1 cellular context compared by ENCODE assay signal in the genomic region with DNA sequence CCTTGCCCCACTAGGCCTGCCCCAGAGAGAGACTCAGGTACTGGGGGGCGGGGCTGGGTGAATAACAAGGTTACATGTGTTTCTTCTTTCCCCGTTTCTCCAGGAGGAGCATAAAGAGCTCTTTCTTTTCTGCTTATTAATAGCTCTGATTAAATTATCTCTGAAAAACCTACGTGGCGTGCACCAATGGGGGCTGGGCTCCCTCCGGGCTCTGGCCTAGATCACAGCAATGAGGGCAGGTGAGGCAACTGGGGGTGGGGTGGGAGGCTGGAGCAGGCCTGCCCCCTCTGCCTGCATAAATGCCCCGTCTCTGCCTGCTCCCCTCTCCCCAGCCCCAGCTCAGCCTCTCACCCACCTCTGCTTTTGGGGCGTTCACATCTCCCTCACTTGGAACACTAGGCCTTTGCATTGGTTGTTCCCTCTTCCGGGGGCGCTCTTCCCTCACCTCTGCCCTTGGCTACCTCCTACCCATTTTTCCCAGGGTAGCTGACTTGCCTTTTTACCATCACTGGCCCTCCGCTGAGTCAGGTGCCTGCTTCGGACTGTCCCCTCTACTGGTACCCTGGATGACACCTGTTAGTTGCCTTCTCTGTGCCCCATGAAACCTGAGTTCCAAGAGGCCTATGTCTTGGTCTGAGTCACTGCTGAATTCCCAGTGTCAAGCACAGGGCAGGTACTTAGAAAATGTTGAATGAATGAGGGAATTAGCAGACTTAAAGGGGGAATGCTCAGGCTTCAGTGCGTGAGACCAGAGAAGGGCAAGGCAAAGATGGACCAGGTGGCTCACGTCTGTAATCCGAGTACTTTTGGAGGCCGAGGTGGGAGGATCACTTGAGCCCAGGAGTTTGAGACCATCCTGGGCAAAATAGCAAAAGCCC.
TF ChIP-seq lines count a peak whose summit lies in the region.

No MANE protein-coding gene starts in this region.

TF ChIP-seq in HepG2, 621 proteins besides CTCF, POLR2A, EP300 and RAD21 (continues in another document):
- TF ChIP-seq, protein P1, sequence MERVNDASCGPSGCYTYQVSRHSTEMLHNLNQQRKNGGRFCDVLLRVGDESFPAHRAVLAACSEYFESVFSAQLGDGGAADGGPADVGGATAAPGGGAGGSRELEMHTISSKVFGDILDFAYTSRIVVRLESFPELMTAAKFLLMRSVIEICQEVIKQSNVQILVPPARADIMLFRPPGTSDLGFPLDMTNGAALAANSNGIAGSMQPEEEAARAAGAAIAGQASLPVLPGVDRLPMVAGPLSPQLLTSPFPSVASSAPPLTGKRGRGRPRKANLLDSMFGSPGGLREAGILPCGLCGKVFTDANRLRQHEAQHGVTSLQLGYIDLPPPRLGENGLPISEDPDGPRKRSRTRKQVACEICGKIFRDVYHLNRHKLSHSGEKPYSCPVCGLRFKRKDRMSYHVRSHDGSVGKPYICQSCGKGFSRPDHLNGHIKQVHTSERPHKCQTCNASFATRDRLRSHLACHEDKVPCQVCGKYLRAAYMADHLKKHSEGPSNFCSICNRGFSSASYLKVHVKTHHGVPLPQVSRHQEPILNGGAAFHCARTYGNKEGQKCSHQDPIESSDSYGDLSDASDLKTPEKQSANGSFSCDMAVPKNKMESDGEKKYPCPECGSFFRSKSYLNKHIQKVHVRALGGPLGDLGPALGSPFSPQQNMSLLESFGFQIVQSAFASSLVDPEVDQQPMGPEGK (CRISPR knock-in tag; IDR thresholded peaks at IDR 0.05), result 0 out of 2 replicates have a peak, but pooled peaks have one; percentile 19
- TF ChIP-seq, protein P2, sequence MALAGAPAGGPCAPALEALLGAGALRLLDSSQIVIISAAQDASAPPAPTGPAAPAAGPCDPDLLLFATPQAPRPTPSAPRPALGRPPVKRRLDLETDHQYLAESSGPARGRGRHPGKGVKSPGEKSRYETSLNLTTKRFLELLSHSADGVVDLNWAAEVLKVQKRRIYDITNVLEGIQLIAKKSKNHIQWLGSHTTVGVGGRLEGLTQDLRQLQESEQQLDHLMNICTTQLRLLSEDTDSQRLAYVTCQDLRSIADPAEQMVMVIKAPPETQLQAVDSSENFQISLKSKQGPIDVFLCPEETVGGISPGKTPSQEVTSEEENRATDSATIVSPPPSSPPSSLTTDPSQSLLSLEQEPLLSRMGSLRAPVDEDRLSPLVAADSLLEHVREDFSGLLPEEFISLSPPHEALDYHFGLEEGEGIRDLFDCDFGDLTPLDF (CRISPR knock-in tag; IDR thresholded peaks at IDR 0.05), result no peak
- TF ChIP-seq FOXC1 (CRISPR knock-in tag; IDR thresholded peaks at IDR 0.05; ENCODE audit: borderline replicate concordance) (no peak), YY1 (IDR thresholded peaks at IDR 0.05; ENCODE audit: insufficient read depth, insufficient replicate concordance, low read depth, low read length) (no peak), NR2F6 (IDR thresholded peaks at IDR 0.05) (no peak), NR2F6 (CRISPR knock-in tag; IDR thresholded peaks at IDR 0.05) (peak; percentile 29; the same call in 1 of the 2 replicates), ZNF607 (CRISPR knock-in tag; IDR thresholded peaks at IDR 0.05; ENCODE audit: borderline replicate concordance) (no peak), ZNF510 (CRISPR knock-in tag; IDR thresholded peaks at IDR 0.05; ENCODE audit: low read depth) (no peak), ZC3H13 (CRISPR knock-in tag; IDR thresholded peaks at IDR 0.05) (no peak), REPIN1 (CRISPR knock-in tag; IDR thresholded peaks at IDR 0.05; ENCODE audit: borderline replicate concordance, low read depth) (no peak), ZNF235 (CRISPR knock-in tag; IDR thresholded peaks at IDR 0.05; ENCODE audit: borderline replicate concordance) (no peak), PHF21A (CRISPR knock-in tag; IDR thresholded peaks at IDR 0.05) (peak; percentile 47; the same call in 1 of the 2 replicates), SYNCRIP (IDR thresholded peaks at IDR 0.05; ENCODE audit: insufficient read depth, low read depth, low read length) (no peak), ZNF747 (CRISPR knock-in tag; IDR thresholded peaks at IDR 0.05; ENCODE audit: borderline replicate concordance) (no peak), ZSCAN25 (CRISPR knock-in tag; IDR thresholded peaks at IDR 0.05) (peak; percentile 60), PITX1 (CRISPR knock-in tag; IDR thresholded peaks at IDR 0.05) (no peak), MYNN (CRISPR knock-in tag; IDR thresholded peaks at IDR 0.05; ENCODE audit: low read depth) (no peak), FOXK1 (CRISPR knock-in tag; IDR thresholded peaks at IDR 0.05; ENCODE audit: borderline replicate concordance, low read depth) (no peak), KDM2A (CRISPR knock-in tag; IDR thresholded peaks at IDR 0.05; ENCODE audit: borderline replicate concordance, low read depth) (no peak), SP4 (CRISPR knock-in tag; IDR thresholded peaks at IDR 0.05) (no peak), KDM5A (IDR thresholded peaks at IDR 0.05; ENCODE audit: borderline replicate concordance, low read length) (no peak), ZNF33B (CRISPR knock-in tag; IDR thresholded peaks at IDR 0.05) (no peak), TGIF2 (CRISPR knock-in tag; IDR thresholded peaks at IDR 0.05) (no peak), ZNF790 (CRISPR knock-in tag; IDR thresholded peaks at IDR 0.05; ENCODE audit: borderline replicate concordance) (no peak), ATM (IDR thresholded peaks at IDR 0.05; ENCODE audit: borderline replicate concordance) (no peak), ELF3 (CRISPR knock-in tag; IDR thresholded peaks at IDR 0.05) (peak; percentile 37; the same call in 1 of the 2 replicates), ZNF589 (CRISPR knock-in tag; conservative IDR thresholded peaks at IDR 0.05) (no peak)
- TF ChIP-seq, protein P3, sequence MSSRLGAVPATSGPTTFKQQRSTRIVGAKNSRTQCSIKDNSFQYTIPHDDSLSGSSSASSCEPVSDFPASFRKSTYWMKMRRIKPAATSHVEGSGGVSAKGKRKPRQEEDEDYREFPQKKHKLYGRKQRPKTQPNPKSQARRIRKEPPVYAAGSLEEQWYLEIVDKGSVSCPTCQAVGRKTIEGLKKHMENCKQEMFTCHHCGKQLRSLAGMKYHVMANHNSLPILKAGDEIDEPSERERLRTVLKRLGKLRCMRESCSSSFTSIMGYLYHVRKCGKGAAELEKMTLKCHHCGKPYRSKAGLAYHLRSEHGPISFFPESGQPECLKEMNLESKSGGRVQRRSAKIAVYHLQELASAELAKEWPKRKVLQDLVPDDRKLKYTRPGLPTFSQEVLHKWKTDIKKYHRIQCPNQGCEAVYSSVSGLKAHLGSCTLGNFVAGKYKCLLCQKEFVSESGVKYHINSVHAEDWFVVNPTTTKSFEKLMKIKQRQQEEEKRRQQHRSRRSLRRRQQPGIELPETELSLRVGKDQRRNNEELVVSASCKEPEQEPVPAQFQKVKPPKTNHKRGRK (CRISPR knock-in tag; IDR thresholded peaks at IDR 0.05), result no peak
- TF ChIP-seq, protein P4, sequence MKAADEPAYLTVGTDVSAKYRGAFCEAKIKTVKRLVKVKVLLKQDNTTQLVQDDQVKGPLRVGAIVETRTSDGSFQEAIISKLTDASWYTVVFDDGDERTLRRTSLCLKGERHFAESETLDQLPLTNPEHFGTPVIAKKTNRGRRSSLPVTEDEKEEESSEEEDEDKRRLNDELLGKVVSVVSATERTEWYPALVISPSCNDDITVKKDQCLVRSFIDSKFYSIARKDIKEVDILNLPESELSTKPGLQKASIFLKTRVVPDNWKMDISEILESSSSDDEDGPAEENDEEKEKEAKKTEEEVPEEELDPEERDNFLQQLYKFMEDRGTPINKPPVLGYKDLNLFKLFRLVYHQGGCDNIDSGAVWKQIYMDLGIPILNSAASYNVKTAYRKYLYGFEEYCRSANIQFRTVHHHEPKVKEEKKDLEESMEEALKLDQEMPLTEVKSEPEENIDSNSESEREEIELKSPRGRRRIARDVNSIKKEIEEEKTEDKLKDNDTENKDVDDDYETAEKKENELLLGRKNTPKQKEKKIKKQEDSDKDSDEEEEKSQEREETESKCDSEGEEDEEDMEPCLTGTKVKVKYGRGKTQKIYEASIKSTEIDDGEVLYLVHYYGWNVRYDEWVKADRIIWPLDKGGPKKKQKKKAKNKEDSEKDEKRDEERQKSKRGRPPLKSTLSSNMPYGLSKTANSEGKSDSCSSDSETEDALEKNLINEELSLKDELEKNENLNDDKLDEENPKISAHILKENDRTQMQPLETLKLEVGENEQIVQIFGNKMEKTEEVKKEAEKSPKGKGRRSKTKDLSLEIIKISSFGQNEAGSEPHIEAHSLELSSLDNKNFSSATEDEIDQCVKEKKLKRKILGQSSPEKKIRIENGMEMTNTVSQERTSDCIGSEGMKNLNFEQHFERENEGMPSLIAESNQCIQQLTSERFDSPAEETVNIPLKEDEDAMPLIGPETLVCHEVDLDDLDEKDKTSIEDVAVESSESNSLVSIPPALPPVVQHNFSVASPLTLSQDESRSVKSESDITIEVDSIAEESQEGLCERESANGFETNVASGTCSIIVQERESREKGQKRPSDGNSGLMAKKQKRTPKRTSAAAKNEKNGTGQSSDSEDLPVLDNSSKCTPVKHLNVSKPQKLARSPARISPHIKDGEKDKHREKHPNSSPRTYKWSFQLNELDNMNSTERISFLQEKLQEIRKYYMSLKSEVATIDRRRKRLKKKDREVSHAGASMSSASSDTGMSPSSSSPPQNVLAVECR (CRISPR knock-in tag; IDR thresholded peaks at IDR 0.05; ENCODE audit: borderline replicate concordance), result no peak
- TF ChIP-seq, protein P5, sequence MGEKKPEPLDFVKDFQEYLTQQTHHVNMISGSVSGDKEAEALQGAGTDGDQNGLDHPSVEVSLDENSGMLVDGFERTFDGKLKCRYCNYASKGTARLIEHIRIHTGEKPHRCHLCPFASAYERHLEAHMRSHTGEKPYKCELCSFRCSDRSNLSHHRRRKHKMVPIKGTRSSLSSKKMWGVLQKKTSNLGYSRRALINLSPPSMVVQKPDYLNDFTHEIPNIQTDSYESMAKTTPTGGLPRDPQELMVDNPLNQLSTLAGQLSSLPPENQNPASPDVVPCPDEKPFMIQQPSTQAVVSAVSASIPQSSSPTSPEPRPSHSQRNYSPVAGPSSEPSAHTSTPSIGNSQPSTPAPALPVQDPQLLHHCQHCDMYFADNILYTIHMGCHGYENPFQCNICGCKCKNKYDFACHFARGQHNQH (CRISPR knock-in tag; IDR thresholded peaks at IDR 0.05), result no peak
- TF ChIP-seq, protein P6, sequence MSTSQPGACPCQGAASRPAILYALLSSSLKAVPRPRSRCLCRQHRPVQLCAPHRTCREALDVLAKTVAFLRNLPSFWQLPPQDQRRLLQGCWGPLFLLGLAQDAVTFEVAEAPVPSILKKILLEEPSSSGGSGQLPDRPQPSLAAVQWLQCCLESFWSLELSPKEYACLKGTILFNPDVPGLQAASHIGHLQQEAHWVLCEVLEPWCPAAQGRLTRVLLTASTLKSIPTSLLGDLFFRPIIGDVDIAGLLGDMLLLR (CRISPR knock-in tag; IDR thresholded peaks at IDR 0.05), result no peak
- TF ChIP-seq, protein P7, sequence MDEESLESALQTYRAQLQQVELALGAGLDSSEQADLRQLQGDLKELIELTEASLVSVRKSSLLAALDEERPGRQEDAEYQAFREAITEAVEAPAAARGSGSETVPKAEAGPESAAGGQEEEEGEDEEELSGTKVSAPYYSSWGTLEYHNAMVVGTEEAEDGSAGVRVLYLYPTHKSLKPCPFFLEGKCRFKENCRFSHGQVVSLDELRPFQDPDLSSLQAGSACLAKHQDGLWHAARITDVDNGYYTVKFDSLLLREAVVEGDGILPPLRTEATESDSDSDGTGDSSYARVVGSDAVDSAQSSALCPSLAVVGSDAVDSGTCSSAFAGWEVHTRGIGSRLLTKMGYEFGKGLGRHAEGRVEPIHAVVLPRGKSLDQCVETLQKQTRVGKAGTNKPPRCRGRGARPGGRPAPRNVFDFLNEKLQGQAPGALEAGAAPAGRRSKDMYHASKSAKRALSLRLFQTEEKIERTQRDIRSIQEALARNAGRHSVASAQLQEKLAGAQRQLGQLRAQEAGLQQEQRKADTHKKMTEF (CRISPR knock-in tag; IDR thresholded peaks at IDR 0.05), result no peak
- TF ChIP-seq, protein P8, sequence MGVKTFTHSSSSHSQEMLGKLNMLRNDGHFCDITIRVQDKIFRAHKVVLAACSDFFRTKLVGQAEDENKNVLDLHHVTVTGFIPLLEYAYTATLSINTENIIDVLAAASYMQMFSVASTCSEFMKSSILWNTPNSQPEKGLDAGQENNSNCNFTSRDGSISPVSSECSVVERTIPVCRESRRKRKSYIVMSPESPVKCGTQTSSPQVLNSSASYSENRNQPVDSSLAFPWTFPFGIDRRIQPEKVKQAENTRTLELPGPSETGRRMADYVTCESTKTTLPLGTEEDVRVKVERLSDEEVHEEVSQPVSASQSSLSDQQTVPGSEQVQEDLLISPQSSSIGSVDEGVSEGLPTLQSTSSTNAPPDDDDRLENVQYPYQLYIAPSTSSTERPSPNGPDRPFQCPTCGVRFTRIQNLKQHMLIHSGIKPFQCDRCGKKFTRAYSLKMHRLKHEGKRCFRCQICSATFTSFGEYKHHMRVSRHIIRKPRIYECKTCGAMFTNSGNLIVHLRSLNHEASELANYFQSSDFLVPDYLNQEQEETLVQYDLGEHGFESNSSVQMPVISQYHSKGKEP (CRISPR knock-in tag; IDR thresholded peaks at IDR 0.05), result no peak
- TF ChIP-seq, protein P9, sequence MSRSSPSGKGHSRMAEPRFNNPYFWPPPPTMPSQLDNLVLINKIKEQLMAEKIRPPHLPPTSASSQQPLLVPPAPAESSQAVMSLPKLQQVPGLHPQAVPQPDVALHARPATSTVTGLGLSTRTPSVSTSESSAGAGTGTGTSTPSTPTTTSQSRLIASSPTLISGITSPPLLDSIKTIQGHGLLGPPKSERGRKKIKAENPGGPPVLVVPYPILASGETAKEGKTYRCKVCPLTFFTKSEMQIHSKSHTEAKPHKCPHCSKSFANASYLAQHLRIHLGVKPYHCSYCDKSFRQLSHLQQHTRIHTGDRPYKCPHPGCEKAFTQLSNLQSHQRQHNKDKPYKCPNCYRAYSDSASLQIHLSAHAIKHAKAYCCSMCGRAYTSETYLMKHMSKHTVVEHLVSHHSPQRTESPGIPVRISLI (CRISPR knock-in tag; IDR thresholded peaks at IDR 0.05; ENCODE audit: borderline replicate concordance), result no peak
- TF ChIP-seq, protein P10, sequence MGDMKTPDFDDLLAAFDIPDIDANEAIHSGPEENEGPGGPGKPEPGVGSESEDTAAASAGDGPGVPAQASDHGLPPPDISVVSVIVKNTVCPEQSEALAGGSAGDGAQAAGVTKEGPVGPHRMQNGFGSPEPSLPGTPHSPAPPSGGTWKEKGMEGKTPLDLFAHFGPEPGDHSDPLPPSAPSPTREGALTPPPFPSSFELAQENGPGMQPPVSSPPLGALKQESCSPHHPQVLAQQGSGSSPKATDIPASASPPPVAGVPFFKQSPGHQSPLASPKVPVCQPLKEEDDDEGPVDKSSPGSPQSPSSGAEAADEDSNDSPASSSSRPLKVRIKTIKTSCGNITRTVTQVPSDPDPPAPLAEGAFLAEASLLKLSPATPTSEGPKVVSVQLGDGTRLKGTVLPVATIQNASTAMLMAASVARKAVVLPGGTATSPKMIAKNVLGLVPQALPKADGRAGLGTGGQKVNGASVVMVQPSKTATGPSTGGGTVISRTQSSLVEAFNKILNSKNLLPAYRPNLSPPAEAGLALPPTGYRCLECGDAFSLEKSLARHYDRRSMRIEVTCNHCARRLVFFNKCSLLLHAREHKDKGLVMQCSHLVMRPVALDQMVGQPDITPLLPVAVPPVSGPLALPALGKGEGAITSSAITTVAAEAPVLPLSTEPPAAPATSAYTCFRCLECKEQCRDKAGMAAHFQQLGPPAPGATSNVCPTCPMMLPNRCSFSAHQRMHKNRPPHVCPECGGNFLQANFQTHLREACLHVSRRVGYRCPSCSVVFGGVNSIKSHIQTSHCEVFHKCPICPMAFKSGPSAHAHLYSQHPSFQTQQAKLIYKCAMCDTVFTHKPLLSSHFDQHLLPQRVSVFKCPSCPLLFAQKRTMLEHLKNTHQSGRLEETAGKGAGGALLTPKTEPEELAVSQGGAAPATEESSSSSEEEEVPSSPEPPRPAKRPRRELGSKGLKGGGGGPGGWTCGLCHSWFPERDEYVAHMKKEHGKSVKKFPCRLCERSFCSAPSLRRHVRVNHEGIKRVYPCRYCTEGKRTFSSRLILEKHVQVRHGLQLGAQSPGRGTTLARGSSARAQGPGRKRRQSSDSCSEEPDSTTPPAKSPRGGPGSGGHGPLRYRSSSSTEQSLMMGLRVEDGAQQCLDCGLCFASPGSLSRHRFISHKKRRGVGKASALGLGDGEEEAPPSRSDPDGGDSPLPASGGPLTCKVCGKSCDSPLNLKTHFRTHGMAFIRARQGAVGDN (CRISPR knock-in tag; IDR thresholded peaks at IDR 0.05), result peak; percentile 58
